ENCODE assay signal across 1 cellular context in genomic region chr1:58982259-58982998, GRCh38.
TF ChIP-seq lines count a peak whose summit lies in the region.

No MANE protein-coding gene starts in this region.

TF ChIP-seq in HepG2, 621 proteins besides CTCF, POLR2A, EP300 and RAD21 (continued from another document):
- TF ChIP-seq HNRNPK (IDR thresholded peaks at IDR 0.05; ENCODE audit: low read depth, low read length, poor library complexity, severe bottlenecking) (no peak), CHCHD3 (CRISPR knock-in tag; IDR thresholded peaks at IDR 0.05) (no peak), ZNF619 (CRISPR knock-in tag; IDR thresholded peaks at IDR 0.05) (no peak), ZFYVE20 (CRISPR knock-in tag; IDR thresholded peaks at IDR 0.05; ENCODE audit: borderline replicate concordance, low read depth) (no peak), MXI1 (IDR thresholded peaks at IDR 0.05; ENCODE audit: borderline replicate concordance, low read depth, low read length) (no peak), JUNB (CRISPR knock-in tag; IDR thresholded peaks at IDR 0.05; ENCODE audit: borderline replicate concordance) (no peak), KDM2A (CRISPR knock-in tag; IDR thresholded peaks at IDR 0.05; ENCODE audit: borderline replicate concordance, low read depth) (no peak), HNF1B (CRISPR knock-in tag; IDR thresholded peaks at IDR 0.05) (0 out of 2 replicates have a peak, but pooled peaks have one; percentile 48), SOX6 (IDR thresholded peaks at IDR 0.05) (no peak), SOX6 (CRISPR knock-in tag; IDR thresholded peaks at IDR 0.05) (peak; percentile 46; the same call in 1 of the 2 replicates), MTF2 (CRISPR knock-in tag; IDR thresholded peaks at IDR 0.05; ENCODE audit: borderline replicate concordance) (no peak), SMAD3 (CRISPR knock-in tag; IDR thresholded peaks at IDR 0.05) (no peak), ZNF772 (CRISPR knock-in tag; IDR thresholded peaks at IDR 0.05) (0 out of 2 replicates have a peak, but pooled peaks have one; percentile 24), KLF12 (CRISPR knock-in tag; IDR thresholded peaks at IDR 0.05; ENCODE audit: borderline replicate concordance) (no peak), CEBPG (CRISPR knock-in tag; IDR thresholded peaks at IDR 0.05) (no peak), AKAP8 (CRISPR knock-in tag; IDR thresholded peaks at IDR 0.05) (no peak), ZBTB8A (CRISPR knock-in tag; IDR thresholded peaks at IDR 0.05; ENCODE audit: borderline replicate concordance, low read depth) (no peak), NR2F1 (CRISPR knock-in tag; IDR thresholded peaks at IDR 0.05) (0 out of 4 replicates have a peak, but pooled peaks of 1 of the 2 experiments have one; percentile 33), ZNF329 (CRISPR knock-in tag; IDR thresholded peaks at IDR 0.05; ENCODE audit: low read depth) (no peak), JDP2 (CRISPR knock-in tag; IDR thresholded peaks at IDR 0.05; ENCODE audit: borderline replicate concordance) (no peak), ZNF484 (CRISPR knock-in tag; IDR thresholded peaks at IDR 0.05; ENCODE audit: borderline replicate concordance, low read depth) (no peak), ZNF703 (CRISPR knock-in tag; IDR thresholded peaks at IDR 0.05; ENCODE audit: borderline replicate concordance) (no peak), ZBTB7A (CRISPR knock-in tag; IDR thresholded peaks at IDR 0.05) (no peak), HDAC1 (CRISPR knock-in tag; IDR thresholded peaks at IDR 0.05) (0 out of 2 replicates have a peak, but pooled peaks have one; percentile 48), ISX (CRISPR knock-in tag; conservative IDR thresholded peaks at IDR 0.05) (no peak), ZNF12 (CRISPR knock-in tag; IDR thresholded peaks at IDR 0.05) (no peak), ZFP36L1 (CRISPR knock-in tag; IDR thresholded peaks at IDR 0.05) (peak; percentile 64; the same call in 1 of the 2 replicates), SOX13 (IDR thresholded peaks at IDR 0.05) (no peak), SOX13 (CRISPR knock-in tag; conservative IDR thresholded peaks at IDR 0.05 in 1 of 2, IDR thresholded peaks at IDR 0.05 in 1 of 2) (peak in 1 of 2 experiments; percentile 55; a peak in 2 of 4 replicates)
- TF ChIP-seq, protein P1, sequence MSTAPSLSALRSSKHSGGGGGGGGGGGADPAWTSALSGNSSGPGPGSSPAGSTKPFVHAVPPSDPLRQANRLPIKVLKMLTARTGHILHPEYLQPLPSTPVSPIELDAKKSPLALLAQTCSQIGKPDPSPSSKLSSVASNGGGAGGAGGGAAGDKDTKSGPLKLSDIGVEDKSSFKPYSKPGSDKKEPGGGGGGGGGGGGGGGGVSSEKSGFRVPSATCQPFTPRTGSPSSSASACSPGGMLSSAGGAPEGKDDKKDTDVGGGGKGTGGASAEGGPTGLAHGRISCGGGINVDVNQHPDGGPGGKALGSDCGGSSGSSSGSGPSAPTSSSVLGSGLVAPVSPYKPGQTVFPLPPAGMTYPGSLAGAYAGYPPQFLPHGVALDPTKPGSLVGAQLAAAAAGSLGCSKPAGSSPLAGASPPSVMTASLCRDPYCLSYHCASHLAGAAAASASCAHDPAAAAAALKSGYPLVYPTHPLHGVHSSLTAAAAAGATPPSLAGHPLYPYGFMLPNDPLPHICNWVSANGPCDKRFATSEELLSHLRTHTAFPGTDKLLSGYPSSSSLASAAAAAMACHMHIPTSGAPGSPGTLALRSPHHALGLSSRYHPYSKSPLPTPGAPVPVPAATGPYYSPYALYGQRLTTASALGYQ (CRISPR knock-in tag; IDR thresholded peaks at IDR 0.05), result no peak
- TF ChIP-seq, protein P2, sequence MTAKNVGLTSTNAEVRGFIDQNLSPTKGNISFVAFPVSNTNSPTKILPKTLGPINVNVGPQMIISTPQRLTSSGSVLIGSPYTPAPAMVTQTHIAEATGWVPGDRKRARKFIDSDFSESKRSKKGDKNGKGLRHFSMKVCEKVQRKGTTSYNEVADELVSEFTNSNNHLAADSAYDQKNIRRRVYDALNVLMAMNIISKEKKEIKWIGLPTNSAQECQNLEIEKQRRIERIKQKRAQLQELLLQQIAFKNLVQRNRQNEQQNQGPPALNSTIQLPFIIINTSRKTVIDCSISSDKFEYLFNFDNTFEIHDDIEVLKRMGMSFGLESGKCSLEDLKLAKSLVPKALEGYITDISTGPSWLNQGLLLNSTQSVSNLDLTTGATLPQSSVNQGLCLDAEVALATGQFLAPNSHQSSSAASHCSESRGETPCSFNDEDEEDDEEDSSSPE (CRISPR knock-in tag; IDR thresholded peaks at IDR 0.05), result no peak
